ENCODE assay signal across 9 cellular contexts in genomic region chr10:70903262-70903921, GRCh38. TPM values are rescaled to one million over a fixed set of nuclear protein-coding genes. Genes with fewer than 3 reads are reported as not detected.
DNase-seq lines count a peak whose midpoint lies in the region; ATAC-seq and TF ChIP-seq lines count a peak whose summit lies in the region.
"Had no signal": no experiment of that assay in that cellular context is flagged by ENCODE, and none has a peak within 500 bp of the region (broad histone marks: within the 10 kb centered on the region; RNA-seq: fewer than 3 reads in every experiment).

No MANE protein-coding gene starts in this region.

- no peak overlapping the region for H3K4me3 ChIP-seq in Caco-2 (ENCODE audit: low read depth, low read length)
- H3K4me3 ChIP-seq in H7 (ENCODE audit: insufficient read depth, low read depth, low read length): no peak overlapping the region

- H3K36me3 ChIP-seq in Caco-2 (ENCODE audit: control insufficient read depth, insufficient read depth, low read length) (no peaks in the 10 kb centered on the region), H7 (replicated peaks; ENCODE audit: control insufficient read depth, insufficient read depth, low read length) (no peaks in the 10 kb centered on the region)

- H3K27ac Mint-ChIP-seq in Caco-2 (ENCODE audit: unreplicated experiment) (no peak overlapping the region), chondrocyte (ENCODE audit: unreplicated experiment) (no peak overlapping the region)
- H3K27ac Mint-ChIP-seq: naive thymus-derived CD8-positive, alpha-beta T cell had no signal

- DNase-seq in Caco-2 (peak; percentile 71 to 79), H7 (peak; percentile 95), SK-MEL-5 (ENCODE audit: low read depth, low spot score) (peak; percentile 52), chondrocyte (ENCODE audit: low spot score) (no peak), left kidney (ENCODE audit: low read depth, low spot score) (peak; percentile 80), SHP77 treated with DMSO at 0.1 percent for 48 hours (lab: John Stamatoyannopoulos, UW) (no peak)
- DNase-seq in stimulated activated naive CD8-positive, alpha-beta T cell treated with anti-CD3 and anti-CD28 coated beads, Interleukin-15, Interleukin-2, amounts not matched to agents 100 U/mL and 50 U/mL, for 24 hours: peak; percentile 49

- H3K4me1 ChIP-seq in Caco-2: peaks cover 8% of the 10 kb centered on the region

- H3K9me3 Mint-ChIP-seq in Caco-2 (ENCODE audit: unreplicated experiment) (no peaks in the 10 kb centered on the region), chondrocyte (ENCODE audit: low read depth) (no peaks in the 10 kb centered on the region)
- H3K9me3 Mint-ChIP-seq: naive thymus-derived CD8-positive, alpha-beta T cell had no signal

- no peaks in the 10 kb centered on the region; the same call in 1 of the 2 replicates for H3K27me3 ChIP-seq in Caco-2 (replicated peaks; ENCODE audit: control insufficient read depth, insufficient read depth, low read length)
- no peaks in the 10 kb centered on the region; the same call in 1 of the 2 replicates for H3K27me3 ChIP-seq in H7 (ENCODE audit: control insufficient read depth, insufficient read depth, low read length)

- ATAC-seq in stimulated activated naive CD8-positive, alpha-beta T cell treated with anti-CD3 and anti-CD28 coated beads, Interleukin-15, Interleukin-2, amounts not matched to agents 100 U/mL and 50 U/mL, for 24 hours: peak; percentile 21
- ATAC-seq in GM21390 (IDR thresholded peaks at IDR 0.05; ENCODE audit: unreplicated experiment): no peak
- ATAC-seq: naive thymus-derived CD8-positive, alpha-beta T cell had no signal

- H3K4me3 Mint-ChIP-seq in Caco-2 (ENCODE audit: unreplicated experiment) (no peak overlapping the region), chondrocyte (ENCODE audit: unreplicated experiment) (no peak overlapping the region)
- H3K4me3 Mint-ChIP-seq: naive thymus-derived CD8-positive, alpha-beta T cell had no signal

- CTCF ChIA-PET in Caco-2 (lab: Charles Lee): interaction anchor here (0.5 to 1.6 kb wide), 12 partner anchors 9 to 679 kb away, joined by 3 to 9 read pairs (median 3); partner anchors contain the start of gene PCBD1

- intact Hi-C loops in Caco-2 (cut with micrococcal nuclease; ENCODE audit: unreplicated experiment): loop anchor here (1.0 kb wide), 2 partner anchors 306 to 382 kb away; no protein-coding TSS in a partner anchor

- H3K9me3 ChIP-seq in Caco-2: no peaks in the 10 kb centered on the region

- H3K36me3 Mint-ChIP-seq in Caco-2 (ENCODE audit: insufficient read depth, unreplicated experiment) (no peaks in the 10 kb centered on the region), chondrocyte (ENCODE audit: low read depth) (no peaks in the 10 kb centered on the region)
- H3K36me3 Mint-ChIP-seq: naive thymus-derived CD8-positive, alpha-beta T cell had no signal

- TF ChIP-seq CTCF in Caco-2 (IDR thresholded peaks at IDR 0.05; ENCODE audit: insufficient read depth in 1 of 2, low read depth in 1 of 2, low read length in 1 of 2, severe bottlenecking in 1 of 2, unreplicated experiment in 1 of 2) (peak; percentile 97 to 98), chondrocyte (IDR thresholded peaks at IDR 0.05) (peak; percentile 90)

- BruUV-seq in Caco-2 (replicated peaks; lab: Mats Ljungman, UMichigan): no TSS peak

- H3K27me3 Mint-ChIP-seq in Caco-2 (ENCODE audit: insufficient read depth, unreplicated experiment) (peaks cover 3% of the 10 kb centered on the region), chondrocyte (ENCODE audit: low read depth) (peaks cover 27% of the 10 kb centered on the region)

- H3K4me1 Mint-ChIP-seq in Caco-2 (ENCODE audit: low read depth, unreplicated experiment) (no peaks in the 10 kb centered on the region), chondrocyte (ENCODE audit: low read depth) (peaks cover 4% of the 10 kb centered on the region)

- POLR2A ChIA-PET in Caco-2 (lab: Charles Lee): no interaction called here

- in situ Hi-C loops in SK-MEL-5 (cut with HindIII; ENCODE audit: low pct_unique_long_range_greater_than_20kb, low sequenced_read_pairs): no loop called here

RNA-seq across cellular contexts. Expression of gene PCBD1, which starts 15.0 kb away (rescaled TPM):
- total RNA-seq in Caco-2 (2022) (249 and 252 TPM in 2 replicates), chondrocyte (38.4 to 55.0 TPM (median 49.3 TPM) in 3 replicates)
- 41.1 and 51.1 TPM in 2 replicates for total RNA-seq in H7 (2014; rRNA removed; shearing (Covaris generic))
- total RNA-seq in SK-MEL-5 (2014; rRNA removed; shearing (Covaris generic)): 60.1 and 60.3 TPM in 2 replicates
- polyA plus RNA-seq in SK-MEL-5 (2015; cell fraction: cytosol; rRNA removed): 47.3 and 50.2 TPM in 2 replicates
- 5.1 and 14.8 TPM in 2 replicates for polyA plus RNA-seq in SK-MEL-5 (2015; cell fraction: nucleus; rRNA removed)

Comparison
In these comparisons a context has a peak if more than half of its experiments do, and no peak if none do; other contexts are left out.
1. DNase-seq: peak in Caco-2 (2 of 2), H7 (single experiment), SK-MEL-5 (single experiment), left kidney (single experiment) and stimulated activated naive CD8-positive, alpha-beta T cell treated with anti-CD3 and anti-CD28 coated beads, Interleukin-15, Interleukin-2, amounts not matched to agents 100 U/mL and 50 U/mL, for 24 hours (single experiment); none in chondrocyte (single experiment) and SHP77 treated with DMSO at 0.1 percent for 48 hours (single experiment).